21 cellular contexts compared by ENCODE assay signal in genomic region chr7:42935861-42936260, GRCh38. TPM values are rescaled to one million over a fixed set of nuclear protein-coding genes. Genes with fewer than 3 reads are reported as not detected.
DNase-seq lines count a peak whose midpoint lies in the region; ATAC-seq, FAIRE-seq and TF ChIP-seq lines count a peak whose summit lies in the region.
"Had no signal": no experiment of that assay in that cellular context is flagged by ENCODE, and none has a peak within 500 bp of the region (broad histone marks: within the 10 kb centered on the region; RNA-seq: fewer than 3 reads in every experiment).

No MANE protein-coding gene starts in this region.

- H3K4ac ChIP-seq in mesendoderm (ENCODE audit: low read depth, low read length) = no peak overlapping the region

- H3K56ac ChIP-seq in mesendoderm (ENCODE audit: low read length) = no peak overlapping the region

- H2BK5ac ChIP-seq in mesendoderm (ENCODE audit: low read length) = no peak overlapping the region

- H3K4me1 ChIP-seq in mesendoderm (ENCODE audit: control insufficient read depth, low read depth, low read length) = peaks cover 2% of the 10 kb centered on the region

- no peak overlapping the region for H3K23ac ChIP-seq in mesendoderm (ENCODE audit: low read length)

- no peaks in the 10 kb centered on the region for H3K27me3 ChIP-seq in mesendoderm (ENCODE audit: insufficient read depth, low read length, poor library complexity)
- H3K27me3 ChIP-seq: BLaER1 had no signal

- no peak overlapping the region for H3K9ac ChIP-seq in mesendoderm (ENCODE audit: low read length)
- H3K9ac ChIP-seq: BLaER1 had no signal

- H2BK120ac ChIP-seq in mesendoderm (ENCODE audit: low read depth, low read length) = no peak overlapping the region

- H3K27ac ChIP-seq in mesendoderm (ENCODE audit: low read depth, low read length) = no peak overlapping the region
- H3K27ac ChIP-seq: A549, BLaER1 had no signal

- peak overlapping the region; percentile 80 for H3K27ac Mint-ChIP-seq in activated T-cell treated with anti-CD3 and anti-CD28 coated beads, Interleukin-2, amount 50 U/mL, for 72 hours
- H3K27ac Mint-ChIP-seq in T-cell (peak overlapping the region; percentile 6 to 12), neural crest cell (ENCODE audit: unreplicated experiment) (no peak overlapping the region)
- H3K27ac Mint-ChIP-seq: IgD-negative memory B cell had no signal

- peaks cover 2% of the 10 kb centered on the region for H3K36me3 ChIP-seq in mesendoderm (ENCODE audit: control insufficient read depth, insufficient read depth, low read length)

- no peaks in the 10 kb centered on the region for H3K27me3 Mint-ChIP-seq in activated T-cell treated with anti-CD3 and anti-CD28 coated beads, Interleukin-2, amount 50 U/mL, for 72 hours (ENCODE audit: low read depth)
- H3K27me3 Mint-ChIP-seq in T-cell (no peaks in the 10 kb centered on the region), neural crest cell (ENCODE audit: low read depth) (no peaks in the 10 kb centered on the region)
- H3K27me3 Mint-ChIP-seq: CD8-positive, alpha-beta memory T cell; IgD-negative memory B cell had no signal

- no CpG with 5 or more reads among the region's 5 CpGs for WGBS in mesendoderm (ENCODE audit: extremely low coverage, insufficient coverage, low lambda C conversion rate)

- FAIRE-seq in GM18507 (lab: Jason Lieb, UNC) = peak; percentile 65
- FAIRE-seq: A549, GM19239 had no signal

- peaks cover 3% of the 10 kb centered on the region for H3K79me1 ChIP-seq in mesendoderm (ENCODE audit: low read length)

- H2AK5ac ChIP-seq in mesendoderm (ENCODE audit: low read length) = no peak overlapping the region

- H3K9me3 Mint-ChIP-seq in activated T-cell treated with anti-CD3 and anti-CD28 coated beads, Interleukin-2, amount 50 U/mL, for 72 hours = no peaks in the 10 kb centered on the region
- no peaks in the 10 kb centered on the region for H3K9me3 Mint-ChIP-seq in T-cell
- no peaks in the 10 kb centered on the region for H3K9me3 Mint-ChIP-seq in neural crest cell
- H3K9me3 Mint-ChIP-seq: CD8-positive, alpha-beta memory T cell; IgD-negative memory B cell had no signal

- H4K5ac ChIP-seq in mesendoderm (ENCODE audit: low read length) = no peak overlapping the region

- no peak overlapping the region for H2BK15ac ChIP-seq in mesendoderm (replicated peaks; ENCODE audit: low read depth)

- no peak for ATAC-seq in activated T-cell treated with anti-CD3 and anti-CD28 coated beads, Interleukin-2, amount 50 U/mL, for 72 hours (replicated peaks in 1 of 2)
- no peak for ATAC-seq in T-cell (replicated peaks in 1 of 4)
- ATAC-seq: A549, HCT116, Right ventricle myocardium inferior had no signal

- H3K79me2 ChIP-seq in mesendoderm (ENCODE audit: control insufficient read depth, insufficient read depth, low read length) = peaks cover 33% of the 10 kb centered on the region

- H4K8ac ChIP-seq in mesendoderm (ENCODE audit: low read depth, low read length) = no peak overlapping the region

- POLR2A ChIA-PET in T-cell (lab: Charles Lee) = no interaction called here

- H3K4me3 Mint-ChIP-seq in activated T-cell treated with anti-CD3 and anti-CD28 coated beads, Interleukin-2, amount 50 U/mL, for 72 hours = peak overlapping the region in 1 of 2 donors; percentile 33
- no peak overlapping the region for H3K4me3 Mint-ChIP-seq in T-cell
- peak overlapping the region; percentile 38 for H3K4me3 Mint-ChIP-seq in neural crest cell

- no peak for DNase-seq in activated T-cell treated with anti-CD3 and anti-CD28 coated beads, Interleukin-2, amount 50 U/mL, for 72 hours
- no peak for DNase-seq in activated T-cell treated with anti-CD3 and anti-CD28 coated beads, Interleukin-2, amount 50 U/mL, for 48 hours
- DNase-seq in GM18507 (ENCODE audit: extremely low spot score, insufficient read length, low read depth) (no peak), T-cell (no peak), neural crest cell (ENCODE audit: low read depth, low spot score) (no peak), activated gamma-delta T cell treated with Interleukin-2 at 50 U/mL for 16 hours (no peak), mesendoderm (no peak)
- no peak for DNase-seq in stimulated activated CD4-positive, alpha-beta T cell treated with anti-CD3 and anti-CD28 coated beads, Interleukin-1b, Interleukin-23, amount 100 ng/mL, for 48 hours
- DNase-seq: CD8-positive, alpha-beta memory T cell; DMS79 treated with DMSO at 0.1 percent for 48 hours; GOT3; NCI-H1105; NCI-H2081; NCI-H446 treated with DMSO at 0.1 percent for 48 hours; NCI-H69 had no signal

- H3K18ac ChIP-seq in mesendoderm (ENCODE audit: low read length) = no peak overlapping the region

- TF ChIP-seq CTCF in neural crest cell (conservative IDR thresholded peaks at IDR 0.05) = no peak

- no peak overlapping the region for H3K4me2 ChIP-seq in mesendoderm (ENCODE audit: low read length)
- H3K4me2 ChIP-seq: A549, BLaER1 had no signal

- peaks cover 56% of the 10 kb centered on the region for H3K4me1 Mint-ChIP-seq in activated T-cell treated with anti-CD3 and anti-CD28 coated beads, Interleukin-2, amount 50 U/mL, for 72 hours (ENCODE audit: low read depth)
- peaks cover 39 to 50% (median 49%) of the 10 kb centered on the region in 3 donors for H3K4me1 Mint-ChIP-seq in T-cell
- H3K4me1 Mint-ChIP-seq in neural crest cell = peaks cover 29% of the 10 kb centered on the region

- CTCF ChIA-PET in T-cell (lab: Charles Lee) = interaction anchor here (0.6 to 1.5 kb wide), 4 partner anchors 594 to 902 kb away, joined by 3 to 5 read pairs (median 3); partner anchors contain the start of gene STK17A (in 1 of the 2)

- peaks cover 8 to 18% of the 10 kb centered on the region in 2 donors for H3K36me3 Mint-ChIP-seq in activated T-cell treated with anti-CD3 and anti-CD28 coated beads, Interleukin-2, amount 50 U/mL, for 72 hours (ENCODE audit: insufficient read depth in 2 of 2)
- H3K36me3 Mint-ChIP-seq in T-cell = peaks cover 23% of the 10 kb centered on the region
- peaks cover 11% of the 10 kb centered on the region for H3K36me3 Mint-ChIP-seq in neural crest cell (ENCODE audit: low read depth)
- H3K36me3 Mint-ChIP-seq: IgD-negative memory B cell had no signal

- no peak overlapping the region for H3K4me3 ChIP-seq in mesendoderm (ENCODE audit: low read length)
- H3K4me3 ChIP-seq: A549, BLaER1 had no signal

RNA-seq across cellular contexts. Expression of gene MRPL32, which starts 3.7 kb away (rescaled TPM):
- 10 to 100 TPM; 64.5 to 66.6 TPM for total RNA-seq in activated T-cell treated with anti-CD3 and anti-CD28 coated beads, Interleukin-2, amount 50 U/mL, for 72 hours
- total RNA-seq in T-cell = 10 to 100 TPM; 37.0 to 46.6 (median 40.8) TPM
- 50.1 and 52.6 TPM in 2 replicates for total RNA-seq in neural crest cell
- polyA plus RNA-seq in mesendoderm (2013, experiment 1 of 2) = 146 TPM
- polyA plus RNA-seq in mesendoderm (2013, experiment 2 of 2) = 197 TPM

RNA-seq across cellular contexts. Expression of gene PSMA2, which starts 3.9 kb away (rescaled TPM):
- 100 to 1,000 TPM; 107 to 124 TPM for total RNA-seq in activated T-cell treated with anti-CD3 and anti-CD28 coated beads, Interleukin-2, amount 50 U/mL, for 72 hours
- total RNA-seq in T-cell (10 to 100 TPM; 37.0 to 50.5 (median 43.7) TPM), neural crest cell (128 and 130 TPM in 2 replicates)
- 351 TPM for polyA plus RNA-seq in mesendoderm (2013, experiment 1 of 2)
- 360 TPM for polyA plus RNA-seq in mesendoderm (2013, experiment 2 of 2)

RNA-seq across cellular contexts. Expression of gene C7orf25, which starts 24.0 kb away (rescaled TPM):
- 1 to 10 TPM; 3.5 to 5.1 TPM for total RNA-seq in activated T-cell treated with anti-CD3 and anti-CD28 coated beads, Interleukin-2, amount 50 U/mL, for 72 hours
- total RNA-seq in T-cell (1 to 10 TPM; 3.3 to 8.4 (median 5.2) TPM), neural crest cell (3.7 and 6.9 TPM in 2 replicates)
- polyA plus RNA-seq in mesendoderm (2013, experiment 1 of 2) = 3.9 TPM
- polyA plus RNA-seq in mesendoderm (2013, experiment 2 of 2) = 3.9 TPM
